In the genomic region with DNA sequence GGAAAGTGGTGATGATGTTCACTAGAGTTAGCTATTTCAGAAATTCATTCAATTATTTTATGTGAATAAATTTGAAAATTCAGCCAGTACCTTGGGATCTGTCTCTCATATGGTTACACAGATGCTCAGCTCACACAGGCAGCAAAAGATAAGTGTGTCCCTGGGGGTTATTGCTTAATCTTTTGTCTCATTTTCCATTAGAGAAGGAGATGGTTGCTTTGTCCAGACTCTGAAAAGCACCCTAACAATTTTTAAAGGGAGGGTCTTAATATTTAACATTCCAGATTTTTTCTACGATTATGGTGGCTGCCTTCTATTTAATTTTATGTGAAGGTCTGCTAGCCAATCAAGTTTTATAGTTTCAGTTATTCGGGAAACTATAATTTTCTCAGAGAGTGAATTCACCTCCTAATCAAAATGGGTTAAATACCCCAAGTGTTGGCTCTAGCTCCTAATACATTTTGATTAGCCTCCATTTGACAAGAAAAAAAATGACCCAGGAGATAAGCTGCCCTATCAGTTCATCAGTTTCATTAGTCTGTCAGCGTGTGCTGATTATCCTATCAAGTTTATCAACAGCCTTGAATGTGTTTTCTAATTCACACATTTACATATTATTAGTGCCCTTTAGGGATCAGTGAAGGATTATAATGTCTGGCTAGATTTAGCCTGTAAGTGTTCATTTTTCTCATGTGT, we compare ENCODE assay signal across 13 cellular contexts.
"Had no signal": no experiment of that assay in that cellular context is flagged by ENCODE, and none has a peak within 500 bp of the region (broad histone marks: within the 10 kb centered on the region; RNA-seq: fewer than 3 reads in every experiment).

No MANE protein-coding gene starts in this region.

- H3K9me3 Mint-ChIP-seq: activated B cell treated with CpG ODN at 0.5 μM for 24 hours; activated CD4-positive, alpha-beta T cell treated with anti-CD3 and anti-CD28 coated beads, Interleukin-2, amount 10 ng/mL, durations not matched to agents 7 days and 5 days; central memory CD8-positive, alpha-beta T cell; neural crest cell had no signal

- DNase-seq: activated B cell treated with CpG ODN at 0.5 μM for 24 hours; activated CD4-positive, alpha-beta T cell treated with anti-CD3 and anti-CD28 coated beads, Interleukin-2, amount 10 ng/mL, durations not matched to agents 7 days and 5 days; activated T-cell treated with anti-CD3 and anti-CD28 coated beads, Interleukin-2, amount 50 U/mL, for 1 hour; amygdala; effector memory CD4-positive, alpha-beta T cell; hypothalamus; kidney glomerular epithelial cell; pancreas had no signal

- H3K27ac Mint-ChIP-seq: activated B cell treated with CpG ODN at 0.5 μM for 24 hours; activated CD4-positive, alpha-beta T cell treated with anti-CD3 and anti-CD28 coated beads, Interleukin-2, amount 10 ng/mL, durations not matched to agents 7 days and 5 days; activated naive CD8-positive, alpha-beta T cell; mesothelial cell of epicardium had no signal

- H3K27me3 Mint-ChIP-seq: activated B cell treated with CpG ODN at 0.5 μM for 24 hours; activated CD4-positive, alpha-beta T cell treated with anti-CD3 and anti-CD28 coated beads, Interleukin-2, amount 10 ng/mL, durations not matched to agents 7 days and 5 days; activated naive CD8-positive, alpha-beta T cell; brain; central memory CD8-positive, alpha-beta T cell had no signal

- H3K4me3 ChIP-seq: pancreas had no signal

- H3K4me1 Mint-ChIP-seq: activated B cell treated with CpG ODN at 0.5 μM for 24 hours; activated CD4-positive, alpha-beta T cell treated with anti-CD3 and anti-CD28 coated beads, Interleukin-2, amount 10 ng/mL, durations not matched to agents 7 days and 5 days; central memory CD8-positive, alpha-beta T cell had no signal

- ATAC-seq: pancreas had no signal

- H3K4me3 Mint-ChIP-seq: activated B cell treated with CpG ODN at 0.5 μM for 24 hours; activated CD4-positive, alpha-beta T cell treated with anti-CD3 and anti-CD28 coated beads, Interleukin-2, amount 10 ng/mL, durations not matched to agents 7 days and 5 days; activated naive CD8-positive, alpha-beta T cell; brain; central memory CD8-positive, alpha-beta T cell; mesothelial cell of epicardium; neural crest cell had no signal
